31 cellular contexts compared by ENCODE assay signal in genomic region chr13:48633695-48634094, GRCh38. TPM values are rescaled to one million over a fixed set of nuclear protein-coding genes. Genes with fewer than 3 reads are reported as not detected.
"Had no signal": no experiment of that assay in that cellular context is flagged by ENCODE, and none has a peak within 500 bp of the region (broad histone marks: within the 10 kb centered on the region; RNA-seq: fewer than 3 reads in every experiment).

No MANE protein-coding gene starts in this region.

- ATAC-seq: activated CD4-positive, alpha-beta T cell treated with anti-CD3 and anti-CD28 coated beads for 36 hours; activated naive CD8-positive, alpha-beta T cell treated with anti-CD3 and anti-CD28 coated beads, Interleukin-2, amount 50 U/mL, for 24 hours; foreskin keratinocyte; gastroesophageal sphincter had no signal

- H3K27ac Mint-ChIP-seq: activated CD4-positive, alpha-beta memory T cell treated with anti-CD3 and anti-CD28 coated beads, Interleukin-2, amount 10 ng/mL, durations not matched to agents 7 days and 5 days; activated CD4-positive, alpha-beta T cell treated with anti-CD3 and anti-CD28 coated beads for 36 hours; activated CD4-positive, alpha-beta T cell treated with anti-CD3 and anti-CD28 coated beads, Interleukin-2, amount 10 ng/mL, durations not matched to agents 24 days and 14 days; activated naive CD4-positive, alpha-beta T cell treated with anti-CD3 and anti-CD28 coated beads, Interleukin-2, amount 50 U/mL, for 24 hours; activated naive CD8-positive, alpha-beta T cell treated with anti-CD3 and anti-CD28 coated beads for 36 hours; activated naive CD8-positive, alpha-beta T cell treated with anti-CD3 and anti-CD28 coated beads, Interleukin-2, amount 50 U/mL, for 24 hours; activated T-cell treated with anti-CD3 and anti-CD28 coated beads, Interleukin-2, amount 50 U/mL, for 24 hours; activated T-cell treated with anti-CD3 and anti-CD28 coated beads, Interleukin-2, amount 50 U/mL, for 72 hours; brain had no signal

- H3K27ac ChIP-seq: adrenal gland, ascending aorta, cardiac muscle cell, colonic mucosa, epithelial cell of prostate, esophagus squamous epithelium, foreskin keratinocyte, gastroesophageal sphincter, hepatocyte had no signal

- H2AFZ ChIP-seq: hepatocyte had no signal

- H3K4me3 ChIP-seq: adrenal gland, ascending aorta, breast epithelium, cardiac muscle cell, colonic mucosa, esophagus squamous epithelium, gastroesophageal sphincter, heart right ventricle, hepatocyte had no signal

- H3K36me3 Mint-ChIP-seq: brain had no signal

- DNase-seq: activated CD4-positive, alpha-beta memory T cell treated with anti-CD3 and anti-CD28 coated beads, Interleukin-2, amount 10 ng/mL, durations not matched to agents 7 days and 5 days; activated CD4-positive, alpha-beta T cell treated with anti-CD3 and anti-CD28 coated beads for 36 hours; activated CD4-positive, alpha-beta T cell treated with anti-CD3 and anti-CD28 coated beads, Interleukin-2, amount 10 ng/mL, durations not matched to agents 24 days and 14 days; activated CD4-positive, alpha-beta T cell treated with anti-CD3 and anti-CD28 coated beads, Interleukin-2, amount 50 U/mL, for 4 hours; activated CD4-positive, CD25-positive, alpha-beta regulatory T cell; activated CD4-positive, CD25-positive, alpha-beta regulatory T cell treated with anti-CD3 and anti-CD28 coated beads, Interleukin-2, amount 50 U/mL, for 72 hours; activated CD8-positive, alpha-beta memory T cell treated with anti-CD3 and anti-CD28 coated beads, Interleukin-2, amount 50 U/mL, for 48 hours; activated gamma-delta T cell; activated naive CD4-positive, alpha-beta T cell; activated naive CD8-positive, alpha-beta T cell treated with anti-CD3 and anti-CD28 coated beads for 36 hours; activated naive CD8-positive, alpha-beta T cell treated with anti-CD3 and anti-CD28 coated beads, Interleukin-2, amount 50 U/mL, for 24 hours; activated T-cell treated with anti-CD3 and anti-CD28 coated beads for 4 hours; activated T-cell treated with anti-CD3 and anti-CD28 coated beads, Interleukin-2, amount 50 U/mL, for 24 hours; activated T-cell treated with anti-CD3 and anti-CD28 coated beads, Interleukin-2, amount 50 U/mL, for 72 hours; central memory CD4-positive, alpha-beta T cell; cerebellar nuclear complex; colonic mucosa; effector CD8-positive, alpha-beta T cell; esophagus squamous epithelium; foreskin keratinocyte; heart right ventricle had no signal

- H3K4me2 ChIP-seq: hepatocyte had no signal

- H3K4me1 ChIP-seq: adrenal gland, colonic mucosa, esophagus squamous epithelium, foreskin keratinocyte had no signal

- H3K9me3 ChIP-seq: colonic mucosa had no signal

- H3K4me3 Mint-ChIP-seq: activated CD4-positive, alpha-beta memory T cell treated with anti-CD3 and anti-CD28 coated beads, Interleukin-2, amount 10 ng/mL, durations not matched to agents 7 days and 5 days; activated CD4-positive, alpha-beta T cell treated with anti-CD3 and anti-CD28 coated beads for 36 hours; activated CD4-positive, alpha-beta T cell treated with anti-CD3 and anti-CD28 coated beads, Interleukin-2, amount 10 ng/mL, durations not matched to agents 24 days and 14 days; activated naive CD4-positive, alpha-beta T cell treated with anti-CD3 and anti-CD28 coated beads, Interleukin-2, amount 50 U/mL, for 24 hours; activated naive CD8-positive, alpha-beta T cell treated with anti-CD3 and anti-CD28 coated beads for 36 hours; activated naive CD8-positive, alpha-beta T cell treated with anti-CD3 and anti-CD28 coated beads, Interleukin-2, amount 50 U/mL, for 24 hours; activated T-cell treated with anti-CD3 and anti-CD28 coated beads, Interleukin-2, amount 50 U/mL, for 24 hours; activated T-cell treated with anti-CD3 and anti-CD28 coated beads, Interleukin-2, amount 50 U/mL, for 72 hours; brain had no signal

- H3K4me1 Mint-ChIP-seq: activated CD4-positive, alpha-beta T cell treated with anti-CD3 and anti-CD28 coated beads for 36 hours; activated CD4-positive, alpha-beta T cell treated with anti-CD3 and anti-CD28 coated beads, Interleukin-2, amount 10 ng/mL, durations not matched to agents 24 days and 14 days; activated naive CD8-positive, alpha-beta T cell treated with anti-CD3 and anti-CD28 coated beads for 36 hours; activated naive CD8-positive, alpha-beta T cell treated with anti-CD3 and anti-CD28 coated beads, Interleukin-2, amount 50 U/mL, for 24 hours; brain had no signal

- H3K27me3 ChIP-seq: adrenal gland, ascending aorta, breast epithelium, cardiac muscle cell, colonic mucosa, esophagus squamous epithelium, gastroesophageal sphincter, heart right ventricle, hepatocyte had no signal

- H3K79me2 ChIP-seq: hepatocyte had no signal

- H3K36me3 ChIP-seq: adrenal gland, ascending aorta, breast epithelium, cardiac muscle cell, colonic mucosa, esophagus squamous epithelium, gastroesophageal sphincter, heart right ventricle had no signal

- H3K27me3 Mint-ChIP-seq: activated CD4-positive, alpha-beta T cell treated with anti-CD3 and anti-CD28 coated beads for 36 hours; activated naive CD4-positive, alpha-beta T cell treated with anti-CD3 and anti-CD28 coated beads, Interleukin-2, amount 50 U/mL, for 24 hours; activated naive CD8-positive, alpha-beta T cell treated with anti-CD3 and anti-CD28 coated beads for 36 hours had no signal

RNA-seq across cellular contexts. Expression of gene CYSLTR2, which starts 20.0 kb away (rescaled TPM):
- total RNA-seq: dermis microvascular lymphatic vessel endothelial cell, foreskin keratinocyte had no signal
- polyA plus RNA-seq: foreskin keratinocyte had no signal
